In the genomic region with DNA sequence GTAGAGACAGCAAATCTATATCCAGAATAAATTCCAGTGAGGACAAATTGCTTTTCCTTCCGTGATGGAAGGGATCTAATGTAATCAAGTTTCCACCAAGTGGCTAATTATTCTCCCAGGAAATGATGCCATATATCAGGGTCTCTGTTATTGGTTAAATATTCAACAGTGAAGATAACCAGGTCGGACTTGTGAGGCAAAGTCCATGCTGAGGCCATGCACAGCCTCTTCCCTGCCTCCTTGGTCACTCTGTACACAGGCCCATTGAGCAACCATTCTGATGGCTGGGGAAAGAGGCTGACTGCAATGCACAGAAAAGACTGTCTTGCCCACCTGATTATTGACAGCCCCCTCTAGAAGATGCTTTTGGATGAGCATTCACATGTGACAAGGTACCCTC, we compare ENCODE assay signal across 1 cellular context.
TF ChIP-seq lines count a peak whose summit lies in the region.

No MANE protein-coding gene starts in this region.

TF ChIP-seq in HepG2, 621 proteins besides CTCF, POLR2A, EP300 and RAD21 (continued from another document and continues in another):
- TF ChIP-seq ZBTB10 (CRISPR knock-in tag; IDR thresholded peaks at IDR 0.05; ENCODE audit: borderline replicate concordance) = no peak
- TF ChIP-seq KAT8 (CRISPR knock-in tag; IDR thresholded peaks at IDR 0.05) = peak; percentile 17; the same call in 1 of the 2 replicates
- TF ChIP-seq, protein P1, sequence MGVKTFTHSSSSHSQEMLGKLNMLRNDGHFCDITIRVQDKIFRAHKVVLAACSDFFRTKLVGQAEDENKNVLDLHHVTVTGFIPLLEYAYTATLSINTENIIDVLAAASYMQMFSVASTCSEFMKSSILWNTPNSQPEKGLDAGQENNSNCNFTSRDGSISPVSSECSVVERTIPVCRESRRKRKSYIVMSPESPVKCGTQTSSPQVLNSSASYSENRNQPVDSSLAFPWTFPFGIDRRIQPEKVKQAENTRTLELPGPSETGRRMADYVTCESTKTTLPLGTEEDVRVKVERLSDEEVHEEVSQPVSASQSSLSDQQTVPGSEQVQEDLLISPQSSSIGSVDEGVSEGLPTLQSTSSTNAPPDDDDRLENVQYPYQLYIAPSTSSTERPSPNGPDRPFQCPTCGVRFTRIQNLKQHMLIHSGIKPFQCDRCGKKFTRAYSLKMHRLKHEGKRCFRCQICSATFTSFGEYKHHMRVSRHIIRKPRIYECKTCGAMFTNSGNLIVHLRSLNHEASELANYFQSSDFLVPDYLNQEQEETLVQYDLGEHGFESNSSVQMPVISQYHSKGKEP (CRISPR knock-in tag; IDR thresholded peaks at IDR 0.05) = no peak
- no peak for TF ChIP-seq ZNF761 (CRISPR knock-in tag; conservative IDR thresholded peaks at IDR 0.05)
- no peak for TF ChIP-seq KDM1A (CRISPR knock-in tag; IDR thresholded peaks at IDR 0.05)
- TF ChIP-seq MXI1 (IDR thresholded peaks at IDR 0.05; ENCODE audit: borderline replicate concordance, low read depth, low read length) = no peak
- no peak for TF ChIP-seq FOXM1 (CRISPR knock-in tag; IDR thresholded peaks at IDR 0.05)
- no peak for TF ChIP-seq ZMAT3 (CRISPR knock-in tag; conservative IDR thresholded peaks at IDR 0.05)
- TF ChIP-seq ARID4A (CRISPR knock-in tag; IDR thresholded peaks at IDR 0.05; ENCODE audit: borderline replicate concordance) = no peak
- TF ChIP-seq KAT7 (CRISPR knock-in tag; IDR thresholded peaks at IDR 0.05; ENCODE audit: borderline replicate concordance) = no peak
- TF ChIP-seq SALL1 (CRISPR knock-in tag; IDR thresholded peaks at IDR 0.05) = peak; percentile 86
- TF ChIP-seq, protein P2, sequence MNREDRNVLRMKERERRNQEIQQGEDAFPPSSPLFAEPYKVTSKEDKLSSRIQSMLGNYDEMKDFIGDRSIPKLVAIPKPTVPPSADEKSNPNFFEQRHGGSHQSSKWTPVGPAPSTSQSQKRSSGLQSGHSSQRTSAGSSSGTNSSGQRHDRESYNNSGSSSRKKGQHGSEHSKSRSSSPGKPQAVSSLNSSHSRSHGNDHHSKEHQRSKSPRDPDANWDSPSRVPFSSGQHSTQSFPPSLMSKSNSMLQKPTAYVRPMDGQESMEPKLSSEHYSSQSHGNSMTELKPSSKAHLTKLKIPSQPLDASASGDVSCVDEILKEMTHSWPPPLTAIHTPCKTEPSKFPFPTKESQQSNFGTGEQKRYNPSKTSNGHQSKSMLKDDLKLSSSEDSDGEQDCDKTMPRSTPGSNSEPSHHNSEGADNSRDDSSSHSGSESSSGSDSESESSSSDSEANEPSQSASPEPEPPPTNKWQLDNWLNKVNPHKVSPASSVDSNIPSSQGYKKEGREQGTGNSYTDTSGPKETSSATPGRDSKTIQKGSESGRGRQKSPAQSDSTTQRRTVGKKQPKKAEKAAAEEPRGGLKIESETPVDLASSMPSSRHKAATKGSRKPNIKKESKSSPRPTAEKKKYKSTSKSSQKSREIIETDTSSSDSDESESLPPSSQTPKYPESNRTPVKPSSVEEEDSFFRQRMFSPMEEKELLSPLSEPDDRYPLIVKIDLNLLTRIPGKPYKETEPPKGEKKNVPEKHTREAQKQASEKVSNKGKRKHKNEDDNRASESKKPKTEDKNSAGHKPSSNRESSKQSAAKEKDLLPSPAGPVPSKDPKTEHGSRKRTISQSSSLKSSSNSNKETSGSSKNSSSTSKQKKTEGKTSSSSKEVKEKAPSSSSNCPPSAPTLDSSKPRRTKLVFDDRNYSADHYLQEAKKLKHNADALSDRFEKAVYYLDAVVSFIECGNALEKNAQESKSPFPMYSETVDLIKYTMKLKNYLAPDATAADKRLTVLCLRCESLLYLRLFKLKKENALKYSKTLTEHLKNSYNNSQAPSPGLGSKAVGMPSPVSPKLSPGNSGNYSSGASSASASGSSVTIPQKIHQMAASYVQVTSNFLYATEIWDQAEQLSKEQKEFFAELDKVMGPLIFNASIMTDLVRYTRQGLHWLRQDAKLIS (CRISPR knock-in tag; IDR thresholded peaks at IDR 0.05) = no peak
- no peak for TF ChIP-seq NR2F2 (IDR thresholded peaks at IDR 0.05; ENCODE audit: borderline replicate concordance, low read depth)
- no peak for TF ChIP-seq RARG (CRISPR knock-in tag; IDR thresholded peaks at IDR 0.05; ENCODE audit: low read depth)
- TF ChIP-seq ZNF691 (CRISPR knock-in tag; IDR thresholded peaks at IDR 0.05; ENCODE audit: borderline replicate concordance, low read depth) = no peak
- TF ChIP-seq TBX2 (CRISPR knock-in tag; IDR thresholded peaks at IDR 0.05; ENCODE audit: borderline replicate concordance) = no peak
- no peak for TF ChIP-seq CREM (IDR thresholded peaks at IDR 0.05)
- TF ChIP-seq CREM (CRISPR knock-in tag; IDR thresholded peaks at IDR 0.05) = no peak
- TF ChIP-seq ZNF256 (CRISPR knock-in tag; conservative IDR thresholded peaks at IDR 0.05) = no peak
- TF ChIP-seq, protein P3, sequence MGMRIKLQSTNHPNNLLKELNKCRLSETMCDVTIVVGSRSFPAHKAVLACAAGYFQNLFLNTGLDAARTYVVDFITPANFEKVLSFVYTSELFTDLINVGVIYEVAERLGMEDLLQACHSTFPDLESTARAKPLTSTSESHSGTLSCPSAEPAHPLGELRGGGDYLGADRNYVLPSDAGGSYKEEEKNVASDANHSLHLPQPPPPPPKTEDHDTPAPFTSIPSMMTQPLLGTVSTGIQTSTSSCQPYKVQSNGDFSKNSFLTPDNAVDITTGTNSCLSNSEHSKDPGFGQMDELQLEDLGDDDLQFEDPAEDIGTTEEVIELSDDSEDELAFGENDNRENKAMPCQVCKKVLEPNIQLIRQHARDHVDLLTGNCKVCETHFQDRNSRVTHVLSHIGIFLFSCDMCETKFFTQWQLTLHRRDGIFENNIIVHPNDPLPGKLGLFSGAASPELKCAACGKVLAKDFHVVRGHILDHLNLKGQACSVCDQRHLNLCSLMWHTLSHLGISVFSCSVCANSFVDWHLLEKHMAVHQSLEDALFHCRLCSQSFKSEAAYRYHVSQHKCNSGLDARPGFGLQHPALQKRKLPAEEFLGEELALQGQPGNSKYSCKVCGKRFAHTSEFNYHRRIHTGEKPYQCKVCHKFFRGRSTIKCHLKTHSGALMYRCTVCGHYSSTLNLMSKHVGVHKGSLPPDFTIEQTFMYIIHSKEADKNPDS (CRISPR knock-in tag; IDR thresholded peaks at IDR 0.05) = no peak
- 0 out of 2 replicates have a peak, but pooled peaks have one; percentile 32 for TF ChIP-seq FOXJ3 (CRISPR knock-in tag; IDR thresholded peaks at IDR 0.05; ENCODE audit: borderline replicate concordance)
- no peak for TF ChIP-seq MEIS2 (CRISPR knock-in tag; IDR thresholded peaks at IDR 0.05)
- 0 out of 2 replicates have a peak, but pooled peaks have one; percentile 18 for TF ChIP-seq GATAD1 (CRISPR knock-in tag; IDR thresholded peaks at IDR 0.05)
- no peak for TF ChIP-seq ZUFSP (CRISPR knock-in tag; IDR thresholded peaks at IDR 0.05; ENCODE audit: borderline replicate concordance)
- TF ChIP-seq ZSCAN31 (CRISPR knock-in tag; IDR thresholded peaks at IDR 0.05; ENCODE audit: low read depth) = no peak
- TF ChIP-seq FIP1L1 (IDR thresholded peaks at IDR 0.05; ENCODE audit: borderline replicate concordance, insufficient read depth, low read depth, low read length) = no peak
- no peak for TF ChIP-seq ZNF503 (CRISPR knock-in tag; IDR thresholded peaks at IDR 0.05)
- TF ChIP-seq CHD2 (IDR thresholded peaks at IDR 0.05; ENCODE audit: low read depth, low read length) = no peak
- TF ChIP-seq GABPA (IDR thresholded peaks at IDR 0.05; ENCODE audit: low read depth, low read length) = no peak
- peak; percentile 68 for TF ChIP-seq GABPA (CRISPR knock-in tag; IDR thresholded peaks at IDR 0.05; ENCODE audit: low read depth)
- 0 out of 2 replicates have a peak, but pooled peaks have one; percentile 28 for TF ChIP-seq ESRRA (CRISPR knock-in tag; IDR thresholded peaks at IDR 0.05; ENCODE audit: low read depth)
- TF ChIP-seq ZNF775 (CRISPR knock-in tag; IDR thresholded peaks at IDR 0.05; ENCODE audit: borderline replicate concordance) = no peak
- no peak for TF ChIP-seq CCDC6 (CRISPR knock-in tag; IDR thresholded peaks at IDR 0.05)
- TF ChIP-seq ZBTB8A (CRISPR knock-in tag; IDR thresholded peaks at IDR 0.05; ENCODE audit: borderline replicate concordance, low read depth) = no peak
- no peak for TF ChIP-seq PCBP2 (optimal IDR thresholded peaks at IDR 0.05; ENCODE audit: low read depth, low read length, poor library complexity, severe bottlenecking)
- TF ChIP-seq PPARG (CRISPR knock-in tag; conservative IDR thresholded peaks at IDR 0.05) = 0 out of 2 replicates have a peak, but pooled peaks have one; percentile 13
- TF ChIP-seq BCL3 (CRISPR knock-in tag; IDR thresholded peaks at IDR 0.05) = no peak
- TF ChIP-seq CHD4 (IDR thresholded peaks at IDR 0.05; ENCODE audit: borderline replicate concordance, low read length) = no peak
- TF ChIP-seq NFATC3 (CRISPR knock-in tag; IDR thresholded peaks at IDR 0.05) = no peak
